In genomic region chr14:57391609-57392195, GRCh38 we compare ENCODE assay signal across 8 cellular contexts. TPM values are rescaled to one million over a fixed set of nuclear protein-coding genes. Genes with fewer than 3 reads are reported as not detected.
DNase-seq lines count a peak whose midpoint lies in the region; ATAC-seq lines count a peak whose summit lies in the region.

No MANE protein-coding gene starts in this region.

- intact Hi-C loops in activated CD4-positive, alpha-beta memory T cell treated with anti-CD3 and anti-CD28 coated beads for 36 hours (cut with micrococcal nuclease): loop anchor here (2.0 to 10.0 kb wide), 6 partner anchors 329 to 1259 kb away; partner anchors contain the start of genes ARID4A, KIAA0586, TIMM9 and TMEM260

- DNase-seq in activated naive CD4-positive, alpha-beta T cell treated with anti-CD3 and anti-CD28 coated beads, Interleukin-2, amount 10 ng/mL, durations not matched to agents 7 days and 5 days: no peak
- DNase-seq in activated naive CD4-positive, alpha-beta T cell (lab: John Stamatoyannopoulos, UW): no peak
- peak; percentile 10 for DNase-seq in activated CD4-positive, alpha-beta memory T cell treated with anti-CD3 and anti-CD28 coated beads for 36 hours
- DNase-seq in stimulated activated CD8-positive, alpha-beta memory T cell treated with anti-CD3 and anti-CD28 coated beads, Interleukin-4, amount 100 ng/mL, for 48 hours: peak; percentile 29
- DNase-seq in NCI-H187 (lab: John Stamatoyannopoulos, UW): no peak
- no peak for DNase-seq in SHP77 treated with DMSO at 0.1 percent for 48 hours (lab: John Stamatoyannopoulos, UW)

- no peaks in the 10 kb centered on the region for H3K27me3 Mint-ChIP-seq in activated naive CD4-positive, alpha-beta T cell treated with anti-CD3 and anti-CD28 coated beads, Interleukin-2, amount 10 ng/mL, durations not matched to agents 7 days and 5 days
- no peaks in the 10 kb centered on the region for H3K27me3 Mint-ChIP-seq in activated CD4-positive, alpha-beta memory T cell treated with anti-CD3 and anti-CD28 coated beads for 36 hours

- CTCF ChIA-PET in activated naive CD4-positive, alpha-beta T cell treated with anti-CD3 and anti-CD28 coated beads, Interleukin-2, amount 10 ng/mL, durations not matched to agents 7 days and 5 days (lab: Charles Lee): no interaction called here
- CTCF ChIA-PET in activated CD4-positive, alpha-beta memory T cell treated with anti-CD3 and anti-CD28 coated beads for 36 hours (lab: Charles Lee): interaction anchor here (0.5 kb wide), 1 partner anchor 12 kb away, joined by 5 read pairs; no protein-coding TSS in a partner anchor

- H3K4me1 Mint-ChIP-seq in activated naive CD4-positive, alpha-beta T cell treated with anti-CD3 and anti-CD28 coated beads, Interleukin-2, amount 10 ng/mL, durations not matched to agents 7 days and 5 days: peaks cover 41% of the 10 kb centered on the region
- peaks cover 44% of the 10 kb centered on the region for H3K4me1 Mint-ChIP-seq in activated CD4-positive, alpha-beta memory T cell treated with anti-CD3 and anti-CD28 coated beads for 36 hours (ENCODE audit: low read depth)

- ATAC-seq in esophagus mucosa: no peak

- peak overlapping the region; percentile 81 for H3K4me3 ChIP-seq in iPS-11a (ENCODE audit: low read depth, low read length)

- POLR2A ChIA-PET in activated CD4-positive, alpha-beta memory T cell treated with anti-CD3 and anti-CD28 coated beads for 36 hours (lab: Charles Lee): interaction anchor here (1.3 to 1.9 kb wide), 3 partner anchors 8 to 123 kb away, joined by 5 to 8 read pairs (median 7); partner anchors contain the start of genes AP5M1 and EXOC5

- peak overlapping the region; percentile 90 for H3K27ac Mint-ChIP-seq in activated naive CD4-positive, alpha-beta T cell treated with anti-CD3 and anti-CD28 coated beads, Interleukin-2, amount 10 ng/mL, durations not matched to agents 7 days and 5 days
- no peak overlapping the region for H3K27ac Mint-ChIP-seq in activated CD4-positive, alpha-beta memory T cell treated with anti-CD3 and anti-CD28 coated beads for 36 hours

- peaks cover 20% of the 10 kb centered on the region for H3K36me3 Mint-ChIP-seq in activated naive CD4-positive, alpha-beta T cell treated with anti-CD3 and anti-CD28 coated beads, Interleukin-2, amount 10 ng/mL, durations not matched to agents 7 days and 5 days
- peaks cover 16% of the 10 kb centered on the region for H3K36me3 Mint-ChIP-seq in activated CD4-positive, alpha-beta memory T cell treated with anti-CD3 and anti-CD28 coated beads for 36 hours

- H3K4me3 Mint-ChIP-seq in activated naive CD4-positive, alpha-beta T cell treated with anti-CD3 and anti-CD28 coated beads, Interleukin-2, amount 10 ng/mL, durations not matched to agents 7 days and 5 days: peak overlapping the region; percentile 93
- H3K4me3 Mint-ChIP-seq in activated CD4-positive, alpha-beta memory T cell treated with anti-CD3 and anti-CD28 coated beads for 36 hours: peak overlapping the region; percentile 82

- no peaks in the 10 kb centered on the region for H3K9me3 Mint-ChIP-seq in activated naive CD4-positive, alpha-beta T cell treated with anti-CD3 and anti-CD28 coated beads, Interleukin-2, amount 10 ng/mL, durations not matched to agents 7 days and 5 days
- H3K9me3 Mint-ChIP-seq in activated CD4-positive, alpha-beta memory T cell treated with anti-CD3 and anti-CD28 coated beads for 36 hours: no peaks in the 10 kb centered on the region

RNA-seq across cellular contexts. Expression of gene NAA30, which starts 1.3 kb away (rescaled TPM):
- total RNA-seq in activated CD4-positive, alpha-beta memory T cell treated with anti-CD3 and anti-CD28 coated beads for 36 hours: 10 to 100 TPM; 14.4 to 16.9 TPM
- 10.5 TPM for total RNA-seq in esophagus mucosa

Comparison
In these comparisons a context has a peak if more than half of its experiments do, and no peak if none do; other contexts are left out.
1. DNase-seq: peak in activated CD4-positive, alpha-beta memory T cell treated with anti-CD3 and anti-CD28 coated beads for 36 hours (single experiment) and stimulated activated CD8-positive, alpha-beta memory T cell treated with anti-CD3 and anti-CD28 coated beads, Interleukin-4, amount 100 ng/mL, for 48 hours (single experiment); none in activated naive CD4-positive, alpha-beta T cell treated with anti-CD3 and anti-CD28 coated beads, Interleukin-2, amount 10 ng/mL, durations not matched to agents 7 days and 5 days (single experiment), activated naive CD4-positive, alpha-beta T cell (0 of 4), NCI-H187 (0 of 2) and SHP77 treated with DMSO at 0.1 percent for 48 hours (single experiment).